ENCODE assay signal across 24 cellular contexts in genomic region chr11:10461276-10461790, GRCh38. TPM values are rescaled to one million over a fixed set of nuclear protein-coding genes. Genes with fewer than 3 reads are reported as not detected.
A peak's percentile ranks its signal among the peaks of the same experiment; 100 is the strongest.
DNase-seq lines count a peak whose midpoint lies in the region; ATAC-seq and TF ChIP-seq lines count a peak whose summit lies in the region.
"Had no signal": no experiment of that assay in that cellular context is flagged by ENCODE, and none has a peak within 500 bp of the region (broad histone marks: within the 10 kb centered on the region; RNA-seq: fewer than 3 reads in every experiment).

No MANE protein-coding gene starts in this region.

- no peaks in the 10 kb centered on the region for H3K27me3 ChIP-seq in neutrophil
- peaks cover 0 to 7% (median 0%) of the 10 kb centered on the region in 9 donors for H3K27me3 ChIP-seq in heart left ventricle

- no peak overlapping the region for H3K4me3 Mint-ChIP-seq in activated CD4-positive, alpha-beta T cell treated with anti-CD3 and anti-CD28 coated beads, Interleukin-2, amount 10 ng/mL, durations not matched to agents 7 days and 5 days
- H3K4me3 Mint-ChIP-seq in activated T-cell treated with anti-CD3 and anti-CD28 coated beads, Interleukin-2, amount 50 U/mL, for 72 hours = no peak overlapping the region
- H3K4me3 Mint-ChIP-seq: CD4-positive, alpha-beta T cell; GM23338 had no signal

- H3K9me3 ChIP-seq in neutrophil (no peaks in the 10 kb centered on the region), heart left ventricle (no peaks in the 10 kb centered on the region)
- H3K9me3 ChIP-seq: Caco-2 had no signal

- CTCF ChIA-PET in activated CD4-positive, alpha-beta T cell treated with anti-CD3 and anti-CD28 coated beads, Interleukin-2, amount 10 ng/mL, durations not matched to agents 7 days and 5 days (lab: Charles Lee) = interaction anchor here (1.0 to 1.4 kb wide), 3 partner anchors 10 to 42 kb away, joined by 3 to 5 read pairs (median 3); no protein-coding TSS in a partner anchor

- H3K36me3 ChIP-seq in neutrophil (peaks cover 41% of the 10 kb centered on the region), heart left ventricle (peaks cover 0 to 44% (median 0%) of the 10 kb centered on the region in 9 donors)

- H3K4me3 ChIP-seq in neutrophil (ENCODE audit: low read depth in 1 of 2, low read length in 1 of 2) (peak overlapping the region in 1 of 2 experiments; percentile 17), heart left ventricle (no peak overlapping the region)
- H3K4me3 ChIP-seq: GM23338 had no signal

- H3K4me1 ChIP-seq in neutrophil (ENCODE audit: control insufficient read depth in 1 of 2, insufficient read depth in 1 of 2, low read depth in 1 of 2, low read length in 1 of 2) (peaks cover 86 to 90% of the 10 kb centered on the region in 2 experiments), heart left ventricle (peaks cover 0 to 37% (median 0%) of the 10 kb centered on the region in 12 donors)

- WGBS in heart left ventricle, 4 donors = 90 to 95% (median 95%) methylated on average over 9 of the region's 9 CpGs

- POLR2A ChIA-PET in activated CD4-positive, alpha-beta T cell treated with anti-CD3 and anti-CD28 coated beads, Interleukin-2, amount 10 ng/mL, durations not matched to agents 7 days and 5 days (lab: Charles Lee) = no interaction called here

- H3K27ac ChIP-seq in neutrophil (peak overlapping the region; percentile 96), heart left ventricle (no peak overlapping the region)
- H3K27ac ChIP-seq: 22Rv1 had no signal

- no peak for TF ChIP-seq POLR2A in heart left ventricle (IDR thresholded peaks at IDR 0.05)

- H3K27ac Mint-ChIP-seq in activated CD4-positive, alpha-beta T cell treated with anti-CD3 and anti-CD28 coated beads, Interleukin-2, amount 10 ng/mL, durations not matched to agents 7 days and 5 days = peak overlapping the region; percentile 54
- no peak overlapping the region for H3K27ac Mint-ChIP-seq in activated T-cell treated with anti-CD3 and anti-CD28 coated beads, Interleukin-2, amount 50 U/mL, for 72 hours
- H3K27ac Mint-ChIP-seq: GM23338 had no signal

- H3K27me3 Mint-ChIP-seq in activated CD4-positive, alpha-beta T cell treated with anti-CD3 and anti-CD28 coated beads, Interleukin-2, amount 10 ng/mL, durations not matched to agents 7 days and 5 days = no peaks in the 10 kb centered on the region
- no peaks in the 10 kb centered on the region for H3K27me3 Mint-ChIP-seq in activated T-cell treated with anti-CD3 and anti-CD28 coated beads, Interleukin-2, amount 50 U/mL, for 72 hours (ENCODE audit: low read depth)
- H3K27me3 Mint-ChIP-seq: CD4-positive, alpha-beta T cell had no signal

- no peaks in the 10 kb centered on the region for H3K9me3 Mint-ChIP-seq in activated CD4-positive, alpha-beta T cell treated with anti-CD3 and anti-CD28 coated beads, Interleukin-2, amount 10 ng/mL, durations not matched to agents 7 days and 5 days
- no peaks in the 10 kb centered on the region for H3K9me3 Mint-ChIP-seq in activated T-cell treated with anti-CD3 and anti-CD28 coated beads, Interleukin-2, amount 50 U/mL, for 72 hours
- H3K9me3 Mint-ChIP-seq: CD4-positive, alpha-beta T cell; GM23338 had no signal

- TF ChIP-seq CTCF in neutrophil (IDR thresholded peaks at IDR 0.05) (no peak), heart left ventricle (IDR thresholded peaks at IDR 0.05) (no peak)

- intact Hi-C loops in heart left ventricle (cut with DNase I) = no loop called here

- DNase-seq in activated CD4-positive, alpha-beta T cell treated with anti-CD3 and anti-CD28 coated beads, Interleukin-2, amount 10 ng/mL, durations not matched to agents 7 days and 5 days = no peak
- no peak for DNase-seq in activated CD4-positive, alpha-beta T cell treated with anti-CD3 and anti-CD28 coated beads for 48 hours
- DNase-seq in activated CD8-positive, alpha-beta memory T cell treated with anti-CD3 and anti-CD28 coated beads, Interleukin-2, amount 50 U/mL, for 48 hours = peak; percentile 40
- DNase-seq in heart left ventricle = no peak
- no peak for DNase-seq in kidney tubule cell (ENCODE audit: low spot score)
- no peak for DNase-seq in NCI-H2227 (lab: John Stamatoyannopoulos, UW; ENCODE audit: unreplicated experiment)
- no peak for DNase-seq in activated T-cell treated with anti-CD3 and anti-CD28 coated beads, Interleukin-2, amount 50 U/mL, for 72 hours
- DNase-seq: AML-193; Caco-2; CD4-positive, alpha-beta T cell; DMS153; EL; NCI-H1105 treated with DMSO at 0.1 percent for 48 hours; NCI-H1694; NCI-H2227 treated with DMSO at 0.1 percent for 48 hours; NCI-H510A treated with DMSO at 0.1 percent for 48 hours; NCI-H774; PC-3; SIG-M5 had no signal

- H3K4me1 Mint-ChIP-seq in activated CD4-positive, alpha-beta T cell treated with anti-CD3 and anti-CD28 coated beads, Interleukin-2, amount 10 ng/mL, durations not matched to agents 7 days and 5 days = peaks cover 40% of the 10 kb centered on the region
- peaks cover 44% of the 10 kb centered on the region for H3K4me1 Mint-ChIP-seq in activated T-cell treated with anti-CD3 and anti-CD28 coated beads, Interleukin-2, amount 50 U/mL, for 72 hours (ENCODE audit: low read depth)

- no peak for ATAC-seq in heart left ventricle
- no peak for ATAC-seq in activated T-cell treated with anti-CD3 and anti-CD28 coated beads, Interleukin-2, amount 50 U/mL, for 72 hours (replicated peaks in 1 of 2)
- ATAC-seq: GM23338, HCT116, PC-3, SK-N-SH treated with all-trans-retinoic acid at 6 μM for 48 hours had no signal

- peaks cover 49% of the 10 kb centered on the region for H3K36me3 Mint-ChIP-seq in activated CD4-positive, alpha-beta T cell treated with anti-CD3 and anti-CD28 coated beads, Interleukin-2, amount 10 ng/mL, durations not matched to agents 7 days and 5 days (ENCODE audit: low read depth)
- H3K36me3 Mint-ChIP-seq in activated T-cell treated with anti-CD3 and anti-CD28 coated beads, Interleukin-2, amount 50 U/mL, for 72 hours (ENCODE audit: insufficient read depth in 2 of 2) = peaks cover 13 to 21% of the 10 kb centered on the region in 2 donors

RNA-seq across cellular contexts. Expression of gene AMPD3, which starts 6.3 kb away (rescaled TPM):
- total RNA-seq in activated CD4-positive, alpha-beta T cell treated with anti-CD3 and anti-CD28 coated beads, Interleukin-2, amount 10 ng/mL, durations not matched to agents 7 days and 5 days = 10 to 100 TPM; 20.3 to 20.8 TPM
- 10 to 100 TPM in 1 of 9 donors, 1 to 10 TPM in 8; 2.3 to 16.8 (median 3.0) TPM for total RNA-seq in heart left ventricle
- 1 to 10 TPM; 1.0 to 1.1 TPM for polyA plus RNA-seq in heart left ventricle
- 10 to 100 TPM; 21.6 to 28.8 TPM for total RNA-seq in activated T-cell treated with anti-CD3 and anti-CD28 coated beads, Interleukin-2, amount 50 U/mL, for 72 hours
